In the genomic region with DNA sequence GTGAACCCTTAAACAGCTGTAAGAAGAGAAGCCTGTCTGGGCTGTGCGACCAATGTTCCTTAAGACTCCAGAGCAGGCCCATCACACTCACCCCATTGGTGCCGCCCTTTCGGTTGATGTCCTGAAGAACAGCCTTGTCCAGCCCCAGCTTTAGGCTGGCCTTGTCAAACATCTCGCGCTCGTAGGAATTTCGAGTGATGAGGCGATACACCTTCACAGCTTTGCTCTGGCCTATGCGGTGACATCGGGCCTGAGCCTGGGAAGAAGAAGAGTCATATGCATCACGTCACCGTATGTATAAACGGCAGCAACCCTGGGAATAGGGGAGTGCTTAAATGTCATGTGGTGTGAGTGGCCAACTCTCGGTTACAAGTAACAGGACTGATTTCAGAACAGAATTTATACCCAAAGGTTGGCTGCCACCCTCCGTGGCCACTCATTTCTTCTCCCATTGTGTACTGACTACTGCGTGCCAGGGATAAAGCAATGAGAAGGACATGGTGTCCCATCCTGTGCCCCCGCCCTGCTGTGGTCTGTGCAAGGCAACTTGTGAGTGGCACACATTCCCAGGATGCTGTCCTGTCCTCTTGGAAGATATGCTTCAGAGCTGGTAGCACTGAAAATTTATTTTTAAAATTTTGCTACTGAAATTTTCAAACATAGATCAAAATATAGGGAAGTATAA, we compare ENCODE assay signal across 29 cellular contexts.
"Had no signal": no experiment of that assay in that cellular context is flagged by ENCODE, and none has a peak within 500 bp of the region (broad histone marks: within the 10 kb centered on the region; RNA-seq: fewer than 3 reads in every experiment).

No MANE protein-coding gene starts in this region.

- H3K27me3 ChIP-seq: brain microvascular endothelial cell, Peyer's patch had no signal

- H3K9me3 ChIP-seq: Peyer's patch had no signal

- H3K27me3 Mint-ChIP-seq: activated CD4-positive, alpha-beta T cell treated with anti-CD3 and anti-CD28 coated beads, Interleukin-2, amount 10 ng/mL, durations not matched to agents 24 days and 14 days; activated CD8-positive, alpha-beta T cell treated with anti-CD3 and anti-CD28 coated beads for 36 hours; activated naive CD8-positive, alpha-beta T cell treated with anti-CD3 and anti-CD28 coated beads for 36 hours; activated T-helper 17 cell treated with anti-CD3 and anti-CD28 coated beads, Interleukin-2, amount 50 U/mL, for 72 hours; central memory CD8-positive, alpha-beta T cell had no signal

- H3K4me3 Mint-ChIP-seq: activated CD4-positive, alpha-beta T cell treated with anti-CD3 and anti-CD28 coated beads, Interleukin-2, amount 10 ng/mL, durations not matched to agents 24 days and 14 days; activated CD8-positive, alpha-beta T cell treated with anti-CD3 and anti-CD28 coated beads for 36 hours; activated naive CD8-positive, alpha-beta T cell treated with anti-CD3 and anti-CD28 coated beads for 36 hours; activated T-cell treated with anti-CD3 and anti-CD28 coated beads, Interleukin-2, amount 50 U/mL, for 72 hours; activated T-helper 17 cell treated with anti-CD3 and anti-CD28 coated beads, Interleukin-2, amount 50 U/mL, for 72 hours; central memory CD8-positive, alpha-beta T cell; T-helper 2 cell treated with Interferon-gamma antibody and Interleukin-4, amounts not matched to agents 5 μg/mL and 100 μg/mL, for 36 hours had no signal

- DNase-seq: activated CD4-positive, alpha-beta T cell treated with anti-CD3 and anti-CD28 coated beads, Interleukin-2, amount 10 ng/mL, durations not matched to agents 24 days and 14 days; activated CD4-positive, alpha-beta T cell treated with anti-CD3 and anti-CD28 coated beads, Interleukin-2, amount 50 U/mL, for 4 hours; activated CD8-positive, alpha-beta T cell treated with anti-CD3 and anti-CD28 coated beads for 36 hours; activated effector memory CD4-positive, alpha-beta T cell treated with anti-CD3 and anti-CD28 coated beads, Interleukin-2, amount 50 U/mL, for 16 hours; activated naive CD4-positive, alpha-beta T cell; activated naive CD4-positive, alpha-beta T cell treated with anti-CD3 and anti-CD28 coated beads, Interleukin-2, amount 50 U/mL, for 16 hours; activated naive CD8-positive, alpha-beta T cell treated with anti-CD3 and anti-CD28 coated beads for 36 hours; activated T-cell treated with anti-CD3 and anti-CD28 coated beads, Interleukin-2, amount 50 U/mL, for 1 hour; activated T-cell treated with anti-CD3 and anti-CD28 coated beads, Interleukin-2, amount 50 U/mL, for 72 hours; aorta; brain microvascular endothelial cell; NCI-H1105 treated with DMSO at 0.1 percent for 48 hours; NCI-H1436; NCI-H1694 treated with DMSO at 0.1 percent for 48 hours; NCI-H2029 treated with DMSO at 0.1 percent for 48 hours; NCI-H2107; NCI-H2171; NCI-H510A; NCI-H526; NCI-H748 treated with DMSO at 0.1 percent for 48 hours; NK-92 treated with Interleukin-12 subunit alpha and Interleukin-12 subunit beta, amount 100 ng/mL, for 24 hours; PC-3; Peyer's patch; RPMI8226; SIG-M5 had no signal

- ATAC-seq: activated CD8-positive, alpha-beta T cell treated with anti-CD3 and anti-CD28 coated beads for 36 hours; activated T-cell treated with anti-CD3 and anti-CD28 coated beads, Interleukin-2, amount 50 U/mL, for 72 hours; activated T-helper 17 cell treated with anti-CD3 and anti-CD28 coated beads, Interleukin-2, amount 50 U/mL, for 72 hours; PC-3; Right ventricle myocardium inferior had no signal

- H3K9me3 Mint-ChIP-seq: activated CD8-positive, alpha-beta T cell treated with anti-CD3 and anti-CD28 coated beads for 36 hours; activated naive CD8-positive, alpha-beta T cell treated with anti-CD3 and anti-CD28 coated beads for 36 hours; activated T-helper 17 cell treated with anti-CD3 and anti-CD28 coated beads, Interleukin-2, amount 50 U/mL, for 72 hours; central memory CD8-positive, alpha-beta T cell had no signal

- H3K4me1 ChIP-seq: Peyer's patch had no signal

- H3K27ac ChIP-seq: brain microvascular endothelial cell, Peyer's patch had no signal

- H3K4me1 Mint-ChIP-seq: central memory CD8-positive, alpha-beta T cell had no signal

- H3K27ac Mint-ChIP-seq: activated CD4-positive, alpha-beta T cell treated with anti-CD3 and anti-CD28 coated beads, Interleukin-2, amount 10 ng/mL, durations not matched to agents 24 days and 14 days; activated CD8-positive, alpha-beta T cell treated with anti-CD3 and anti-CD28 coated beads for 36 hours; activated naive CD8-positive, alpha-beta T cell treated with anti-CD3 and anti-CD28 coated beads for 36 hours; activated T-cell treated with anti-CD3 and anti-CD28 coated beads, Interleukin-2, amount 50 U/mL, for 72 hours; activated T-helper 17 cell treated with anti-CD3 and anti-CD28 coated beads, Interleukin-2, amount 50 U/mL, for 72 hours; T-helper 2 cell treated with Interferon-gamma antibody and Interleukin-4, amounts not matched to agents 5 μg/mL and 100 μg/mL, for 36 hours had no signal

- H3K4me3 ChIP-seq: Peyer's patch had no signal
